In the genomic region with DNA sequence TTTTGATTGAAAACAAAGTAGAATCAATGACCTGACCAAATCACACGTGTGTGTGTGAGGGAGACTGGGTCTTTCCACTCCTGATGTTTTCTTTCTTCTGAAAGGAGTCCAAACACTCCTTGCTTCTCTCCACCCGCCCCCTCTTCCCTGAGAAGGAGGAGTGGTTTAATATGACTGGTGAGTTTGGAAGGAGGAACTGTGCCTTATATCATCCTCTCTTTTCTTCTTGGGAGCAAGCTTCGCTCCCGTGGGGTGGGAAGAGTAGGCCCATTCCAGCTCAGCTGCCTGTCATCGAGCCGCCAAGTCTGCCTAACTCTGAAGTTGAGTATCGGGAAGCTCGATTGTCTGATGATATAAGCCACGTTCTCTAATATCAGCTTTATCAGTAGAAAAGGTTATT, we compare ENCODE assay signal across 11 cellular contexts.
DNase-seq lines count a peak whose midpoint lies in the region; ATAC-seq, FAIRE-seq and TF ChIP-seq lines count a peak whose summit lies in the region.
"Had no signal": no experiment of that assay in that cellular context is flagged by ENCODE, and none has a peak within 500 bp of the region (broad histone marks: within the 10 kb centered on the region; RNA-seq: fewer than 3 reads in every experiment).

No MANE protein-coding gene starts in this region.

- no peak overlapping the region for H3K9ac ChIP-seq in HepG2 (ENCODE audit: insufficient read depth, low read depth, low read length)
- H3K9ac ChIP-seq: BLaER1 had no signal

- no peaks in the 10 kb centered on the region for H3K36me3 ChIP-seq in HepG2 (replicated peaks in 1 of 2; ENCODE audit: control insufficient read depth in 1 of 2, insufficient read depth in 2 of 2, low read length in 2 of 2)
- H3K36me3 ChIP-seq: BLaER1 had no signal

- H3K9me3 ChIP-seq in HepG2 (ENCODE audit: low read length), result 0 out of 2 replicates have a peak, but pooled peaks cover 5% of the 10 kb centered on the region

- CTCF ChIA-PET in HepG2 (lab: Yijun Ruan, JAX; ENCODE audit: low intra/inter-chr PET ratio, low total read pairs), result no interaction called here

- no peak overlapping the region for H3K4me3 ChIP-seq in choroid plexus epithelial cell (ENCODE audit: low read depth, low read length)
- H3K4me3 ChIP-seq in HepG2 (replicated peaks in 1 of 3; ENCODE audit: insufficient read depth in 1 of 3, low read depth in 2 of 3, low read length in 3 of 3), result no peak overlapping the region
- no peak overlapping the region for H3K4me3 ChIP-seq in skeletal muscle cell (ENCODE audit: low read depth, low read length)
- H3K4me3 ChIP-seq: BLaER1 had no signal

- no TSS peak for BruUV-seq in HepG2 (replicated peaks; lab: Mats Ljungman, UMichigan)

- no peaks in the 10 kb centered on the region for H3K27me3 ChIP-seq in HepG2 (ENCODE audit: control insufficient read depth in 1 of 2, insufficient read depth in 2 of 2, low read length in 2 of 2)
- H3K27me3 ChIP-seq: BLaER1 had no signal

- no peak overlapping the region for H3K27ac ChIP-seq in HepG2 (ENCODE audit: extremely low read length, insufficient read depth, low read length)
- H3K27ac ChIP-seq: BLaER1 had no signal

- POLR2A ChIA-PET in HepG2 (lab: Yijun Ruan, JAX), result no interaction called here

- H3K4me2 ChIP-seq in HepG2 (ENCODE audit: low read depth, low read length), result no peak overlapping the region
- H3K4me2 ChIP-seq: BLaER1 had no signal

- H4K20me1 ChIP-seq in HepG2 (ENCODE audit: insufficient read depth, low read length), result no peaks in the 10 kb centered on the region
- H4K20me1 ChIP-seq: BLaER1 had no signal

- TF ChIP-seq CTCF in choroid plexus epithelial cell (conservative IDR thresholded peaks at IDR 0.05; ENCODE audit: low read depth, low read length), result no peak
- TF ChIP-seq CTCF in HepG2 (CRISPR knock-in tag; IDR thresholded peaks at IDR 0.05), result no peak

- WGBS in HepG2 (ENCODE audit: low lambda C conversion rate), result 77% methylated on average over 9 of the region's 9 CpGs

- DNase-seq in EL (peak; percentile 36), choroid plexus epithelial cell (ENCODE audit: low read depth) (peak; percentile 15), HepG2 (ENCODE audit: low spot score) (no peak), skeletal muscle cell (ENCODE audit: low read depth) (peak; percentile 46), A172 (ENCODE audit: low spot score) (no peak)
- no peak for DNase-seq in NK-92 treated with Interleukin-12 subunit alpha and Interleukin-12 subunit beta, amount 100 ng/mL, for 24 hours (lab: John Stamatoyannopoulos, UW)
- DNase-seq: KBM-7 had no signal

- intact Hi-C loops in HepG2 (cut with micrococcal nuclease; ENCODE audit: unreplicated experiment), result no loop called here

- FAIRE-seq in HepG2 (lab: Jason Lieb, UNC), result no peak
- FAIRE-seq: keratinocyte had no signal

- TF ChIP-seq EP300 in HepG2 (IDR thresholded peaks at IDR 0.05; ENCODE audit: low read depth in 2 of 2, low read length in 2 of 2) (no peak), HepG2 (CRISPR knock-in tag; IDR thresholded peaks at IDR 0.05; ENCODE audit: borderline replicate concordance) (no peak)

- no peak for TF ChIP-seq POLR2A in HepG2 (IDR thresholded peaks at IDR 0.05; ENCODE audit: insufficient read depth in 1 of 2, low read depth in 2 of 2, low read length in 2 of 2)

- H2AFZ ChIP-seq in HepG2 (ENCODE audit: low read length), result no peak overlapping the region

- no peak for ATAC-seq in HepG2
- no peak for ATAC-seq in HG02642 (IDR thresholded peaks at IDR 0.05; ENCODE audit: poor library complexity, unreplicated experiment)
- no peak for ATAC-seq in HG03139 (IDR thresholded peaks at IDR 0.05; ENCODE audit: unreplicated experiment)

- H3K4me1 ChIP-seq in HepG2 (ENCODE audit: insufficient read depth, low read length), result peaks cover 96% of the 10 kb centered on the region

- in situ Hi-C loops in HepG2 (cut with HindIII; ENCODE audit: extremely low pct_ligation_motif_present, low pct_unique_long_range_greater_than_20kb), result no loop called here

- no peak for TF ChIP-seq RAD21 in HepG2 (CRISPR knock-in tag; IDR thresholded peaks at IDR 0.05)

- H3K79me2 ChIP-seq in HepG2 (ENCODE audit: insufficient read depth, low read length), result no peaks in the 10 kb centered on the region

TF ChIP-seq in HepG2, 621 proteins besides CTCF, POLR2A, EP300 and RAD21:
- TF ChIP-seq ZNF337 (CRISPR knock-in tag; IDR thresholded peaks at IDR 0.05; ENCODE audit: borderline replicate concordance, low read depth) (no peak), ZBTB38 (CRISPR knock-in tag; IDR thresholded peaks at IDR 0.05) (peak; percentile 25; the same call in 1 of the 2 replicates), ESRRA (CRISPR knock-in tag; IDR thresholded peaks at IDR 0.05; ENCODE audit: low read depth) (no peak)

Comparison
In these comparisons a context has a peak if more than half of its experiments do, and no peak if none do; other contexts are left out.
1. DNase-seq: peak in EL (single experiment), choroid plexus epithelial cell (single experiment) and skeletal muscle cell (single experiment); none in HepG2 (single experiment), A172 (single experiment) and NK-92 treated with Interleukin-12 subunit alpha and Interleukin-12 subunit beta, amount 100 ng/mL, for 24 hours (single experiment).